Comparison of ENCODE assay signal across 8 cellular contexts in genomic region chr4:153207561-153207960, GRCh38. TPM values are rescaled to one million over a fixed set of nuclear protein-coding genes. Genes with fewer than 3 reads are reported as not detected.
DNase-seq lines count a peak whose midpoint lies in the region; ATAC-seq and TF ChIP-seq lines count a peak whose summit lies in the region.

No MANE protein-coding gene starts in this region.

- H3K27ac ChIP-seq in body of pancreas = no peak overlapping the region
- H3K27ac ChIP-seq in tibial nerve = peak overlapping the region in 1 of 4 donors; percentile 16

- ATAC-seq in body of pancreas = no peak
- ATAC-seq in GM18502 (IDR thresholded peaks at IDR 0.05; ENCODE audit: poor library complexity, unreplicated experiment) = no peak

- TF ChIP-seq POLR2A in body of pancreas (IDR thresholded peaks at IDR 0.05) (no peak), tibial nerve (IDR thresholded peaks at IDR 0.05) (no peak)

- H3K9me3 ChIP-seq in body of pancreas = no peaks in the 10 kb centered on the region
- H3K9me3 ChIP-seq in tibial nerve = no peaks in the 10 kb centered on the region

- DNase-seq in DMS 273 (lab: John Stamatoyannopoulos, UW; ENCODE audit: unreplicated experiment) (peak; percentile 13), DMS 273 treated with DMSO at 0.1 percent for 48 hours (lab: John Stamatoyannopoulos, UW) (no peak), body of pancreas (peak; percentile 53 to 66 (median 55)), iris pigment epithelial cell (ENCODE audit: low read depth) (peak; percentile 25), tibial nerve (ENCODE audit: low spot score in 2 of 2) (no peak), DMS79 treated with DMSO at 0.1 percent for 48 hours (lab: John Stamatoyannopoulos, UW) (no peak)
- no peak for DNase-seq in stimulated activated CD4-positive, alpha-beta T cell treated with anti-CD3 and anti-CD28 coated beads, Interleukin-2, amount 100 ng/mL, for 48 hours

- 6 to 33% methylated on average over 7 of the region's 7 CpGs for WGBS in body of pancreas, 2 donors
- 41 to 45% methylated on average over 7 of the region's 7 CpGs for WGBS in tibial nerve, 2 donors

- H3K27me3 ChIP-seq in body of pancreas (no peaks in the 10 kb centered on the region), tibial nerve (no peaks in the 10 kb centered on the region)

- intact Hi-C loops in body of pancreas (cut with DNase I) = no loop called here

- peak in 6 of 7 experiments; percentile 20 to 56 (median 48) for TF ChIP-seq CTCF in body of pancreas (IDR thresholded peaks at IDR 0.05)
- peak; percentile 16 to 40 (median 26) for TF ChIP-seq CTCF in tibial nerve (IDR thresholded peaks at IDR 0.05)

- no peak for TF ChIP-seq EP300 in tibial nerve (IDR thresholded peaks at IDR 0.05)

- no peak overlapping the region for H3K4me3 ChIP-seq in body of pancreas
- H3K4me3 ChIP-seq in tibial nerve = no peak overlapping the region

- H3K36me3 ChIP-seq in body of pancreas (replicated peaks in 1 of 2; ENCODE audit: insufficient read depth in 1 of 2, low read depth in 2 of 2) (no peaks in the 10 kb centered on the region), tibial nerve (no peaks in the 10 kb centered on the region)

- H3K4me1 ChIP-seq in body of pancreas = peaks cover 40% of the 10 kb centered on the region
- peaks cover 0 to 20% (median 3%) of the 10 kb centered on the region in 4 donors for H3K4me1 ChIP-seq in tibial nerve

RNA-seq across cellular contexts. Expression of gene TRIM2, which starts 3.3 kb away (rescaled TPM):
- 10 to 100 TPM; 31.3 to 42.0 TPM for total RNA-seq in body of pancreas
- total RNA-seq in tibial nerve = 10 to 100 TPM; 25.7 to 55.9 (median 42.5) TPM

Comparison
In these comparisons a context has a peak if more than half of its experiments do, and no peak if none do; other contexts are left out.
1. DNase-seq: peak in DMS 273 (single experiment), body of pancreas (4 of 4) and iris pigment epithelial cell (single experiment); none in DMS 273 treated with DMSO at 0.1 percent for 48 hours (single experiment), tibial nerve (0 of 2), DMS79 treated with DMSO at 0.1 percent for 48 hours (single experiment) and stimulated activated CD4-positive, alpha-beta T cell treated with anti-CD3 and anti-CD28 coated beads, Interleukin-2, amount 100 ng/mL, for 48 hours (0 of 2).